ENCODE assay signal across 2 cellular contexts in the genomic region with DNA sequence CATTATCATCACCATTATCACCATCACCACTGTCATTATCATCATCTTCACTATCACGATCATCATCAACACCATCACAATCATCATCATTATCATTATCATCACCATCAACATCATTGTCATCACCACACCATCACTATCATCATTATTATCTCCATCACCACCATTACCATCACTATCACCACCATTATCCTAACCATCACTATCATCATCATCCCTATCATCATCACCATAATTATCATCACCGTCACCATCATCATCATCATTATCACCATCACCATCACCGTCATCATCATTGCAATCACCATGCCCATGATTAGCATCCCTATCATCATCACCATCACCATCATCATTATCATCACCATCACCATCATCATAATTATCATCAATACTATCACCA.
TF ChIP-seq lines count a peak whose summit lies in the region.

No MANE protein-coding gene starts in this region.

TF ChIP-seq in HEK293, 187 proteins besides CTCF, POLR2A, EP300 and RAD21 (continued from another document):
- TF ChIP-seq, protein P1, sequence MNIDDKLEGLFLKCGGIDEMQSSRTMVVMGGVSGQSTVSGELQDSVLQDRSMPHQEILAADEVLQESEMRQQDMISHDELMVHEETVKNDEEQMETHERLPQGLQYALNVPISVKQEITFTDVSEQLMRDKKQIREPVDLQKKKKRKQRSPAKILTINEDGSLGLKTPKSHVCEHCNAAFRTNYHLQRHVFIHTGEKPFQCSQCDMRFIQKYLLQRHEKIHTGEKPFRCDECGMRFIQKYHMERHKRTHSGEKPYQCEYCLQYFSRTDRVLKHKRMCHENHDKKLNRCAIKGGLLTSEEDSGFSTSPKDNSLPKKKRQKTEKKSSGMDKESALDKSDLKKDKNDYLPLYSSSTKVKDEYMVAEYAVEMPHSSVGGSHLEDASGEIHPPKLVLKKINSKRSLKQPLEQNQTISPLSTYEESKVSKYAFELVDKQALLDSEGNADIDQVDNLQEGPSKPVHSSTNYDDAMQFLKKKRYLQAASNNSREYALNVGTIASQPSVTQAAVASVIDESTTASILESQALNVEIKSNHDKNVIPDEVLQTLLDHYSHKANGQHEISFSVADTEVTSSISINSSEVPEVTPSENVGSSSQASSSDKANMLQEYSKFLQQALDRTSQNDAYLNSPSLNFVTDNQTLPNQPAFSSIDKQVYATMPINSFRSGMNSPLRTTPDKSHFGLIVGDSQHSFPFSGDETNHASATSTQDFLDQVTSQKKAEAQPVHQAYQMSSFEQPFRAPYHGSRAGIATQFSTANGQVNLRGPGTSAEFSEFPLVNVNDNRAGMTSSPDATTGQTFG (tag by site-specific recombination; IDR thresholded peaks at IDR 0.05; ENCODE audit: borderline replicate concordance), result 0 out of 2 replicates have a peak, but pooled peaks have one; percentile 12
- TF ChIP-seq, protein P2, sequence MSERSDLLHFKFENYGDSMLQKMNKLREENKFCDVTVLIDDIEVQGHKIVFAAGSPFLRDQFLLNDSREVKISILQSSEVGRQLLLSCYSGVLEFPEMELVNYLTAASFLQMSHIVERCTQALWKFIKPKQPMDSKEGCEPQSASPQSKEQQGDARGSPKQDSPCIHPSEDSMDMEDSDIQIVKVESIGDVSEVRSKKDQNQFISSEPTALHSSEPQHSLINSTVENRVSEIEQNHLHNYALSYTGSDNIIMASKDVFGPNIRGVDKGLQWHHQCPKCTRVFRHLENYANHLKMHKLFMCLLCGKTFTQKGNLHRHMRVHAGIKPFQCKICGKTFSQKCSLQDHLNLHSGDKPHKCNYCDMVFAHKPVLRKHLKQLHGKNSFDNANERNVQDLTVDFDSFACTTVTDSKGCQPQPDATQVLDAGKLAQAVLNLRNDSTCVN (tag by site-specific recombination; optimal IDR thresholded peaks at IDR 0.05), result peak; percentile 10
- TF ChIP-seq ZNF114 (tag by site-specific recombination; IDR thresholded peaks at IDR 0.05), result peak; percentile 90
- 0 out of 2 replicates have a peak, but pooled peaks have one; percentile 12 for TF ChIP-seq GLI4 (tag by site-specific recombination; IDR thresholded peaks at IDR 0.05)
- no peak for TF ChIP-seq ZNF776 (tag by site-specific recombination; IDR thresholded peaks at IDR 0.05; ENCODE audit: borderline replicate concordance)
- TF ChIP-seq, protein P3, sequence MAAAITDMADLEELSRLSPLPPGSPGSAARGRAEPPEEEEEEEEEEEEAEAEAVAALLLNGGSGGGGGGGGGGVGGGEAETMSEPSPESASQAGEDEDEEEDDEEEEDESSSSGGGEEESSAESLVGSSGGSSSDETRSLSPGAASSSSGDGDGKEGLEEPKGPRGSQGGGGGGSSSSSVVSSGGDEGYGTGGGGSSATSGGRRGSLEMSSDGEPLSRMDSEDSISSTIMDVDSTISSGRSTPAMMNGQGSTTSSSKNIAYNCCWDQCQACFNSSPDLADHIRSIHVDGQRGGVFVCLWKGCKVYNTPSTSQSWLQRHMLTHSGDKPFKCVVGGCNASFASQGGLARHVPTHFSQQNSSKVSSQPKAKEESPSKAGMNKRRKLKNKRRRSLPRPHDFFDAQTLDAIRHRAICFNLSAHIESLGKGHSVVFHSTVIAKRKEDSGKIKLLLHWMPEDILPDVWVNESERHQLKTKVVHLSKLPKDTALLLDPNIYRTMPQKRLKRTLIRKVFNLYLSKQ (tag by site-specific recombination; IDR thresholded peaks at IDR 0.05; ENCODE audit: borderline replicate concordance), result 0 out of 2 replicates have a peak, but pooled peaks have one; percentile 38

TF ChIP-seq in K562, 482 proteins besides CTCF, POLR2A, EP300 and RAD21 (continued from another document):
- TF ChIP-seq, protein P4, sequence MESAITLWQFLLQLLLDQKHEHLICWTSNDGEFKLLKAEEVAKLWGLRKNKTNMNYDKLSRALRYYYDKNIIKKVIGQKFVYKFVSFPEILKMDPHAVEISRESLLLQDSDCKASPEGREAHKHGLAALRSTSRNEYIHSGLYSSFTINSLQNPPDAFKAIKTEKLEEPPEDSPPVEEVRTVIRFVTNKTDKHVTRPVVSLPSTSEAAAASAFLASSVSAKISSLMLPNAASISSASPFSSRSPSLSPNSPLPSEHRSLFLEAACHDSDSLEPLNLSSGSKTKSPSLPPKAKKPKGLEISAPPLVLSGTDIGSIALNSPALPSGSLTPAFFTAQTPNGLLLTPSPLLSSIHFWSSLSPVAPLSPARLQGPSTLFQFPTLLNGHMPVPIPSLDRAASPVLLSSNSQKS (CRISPR knock-in tag; IDR thresholded peaks at IDR 0.05), result no peak
- TF ChIP-seq ATF1 (CRISPR knock-in tag; IDR thresholded peaks at IDR 0.05) (no peak), ATF1 (tag; IDR thresholded peaks at IDR 0.05) (peak; percentile 45; the same call in 1 of the 2 replicates), LEF1 (IDR thresholded peaks at IDR 0.05) (no peak), ZZZ3 (IDR thresholded peaks at IDR 0.05) (no peak), HDAC1 (IDR thresholded peaks at IDR 0.05) (0 out of 4 replicates have a peak, but pooled peaks of 1 of the 2 experiments have one; percentile 38), ZNF586 (CRISPR knock-in tag; conservative IDR thresholded peaks at IDR 0.05) (no peak)
- TF ChIP-seq, protein P5, sequence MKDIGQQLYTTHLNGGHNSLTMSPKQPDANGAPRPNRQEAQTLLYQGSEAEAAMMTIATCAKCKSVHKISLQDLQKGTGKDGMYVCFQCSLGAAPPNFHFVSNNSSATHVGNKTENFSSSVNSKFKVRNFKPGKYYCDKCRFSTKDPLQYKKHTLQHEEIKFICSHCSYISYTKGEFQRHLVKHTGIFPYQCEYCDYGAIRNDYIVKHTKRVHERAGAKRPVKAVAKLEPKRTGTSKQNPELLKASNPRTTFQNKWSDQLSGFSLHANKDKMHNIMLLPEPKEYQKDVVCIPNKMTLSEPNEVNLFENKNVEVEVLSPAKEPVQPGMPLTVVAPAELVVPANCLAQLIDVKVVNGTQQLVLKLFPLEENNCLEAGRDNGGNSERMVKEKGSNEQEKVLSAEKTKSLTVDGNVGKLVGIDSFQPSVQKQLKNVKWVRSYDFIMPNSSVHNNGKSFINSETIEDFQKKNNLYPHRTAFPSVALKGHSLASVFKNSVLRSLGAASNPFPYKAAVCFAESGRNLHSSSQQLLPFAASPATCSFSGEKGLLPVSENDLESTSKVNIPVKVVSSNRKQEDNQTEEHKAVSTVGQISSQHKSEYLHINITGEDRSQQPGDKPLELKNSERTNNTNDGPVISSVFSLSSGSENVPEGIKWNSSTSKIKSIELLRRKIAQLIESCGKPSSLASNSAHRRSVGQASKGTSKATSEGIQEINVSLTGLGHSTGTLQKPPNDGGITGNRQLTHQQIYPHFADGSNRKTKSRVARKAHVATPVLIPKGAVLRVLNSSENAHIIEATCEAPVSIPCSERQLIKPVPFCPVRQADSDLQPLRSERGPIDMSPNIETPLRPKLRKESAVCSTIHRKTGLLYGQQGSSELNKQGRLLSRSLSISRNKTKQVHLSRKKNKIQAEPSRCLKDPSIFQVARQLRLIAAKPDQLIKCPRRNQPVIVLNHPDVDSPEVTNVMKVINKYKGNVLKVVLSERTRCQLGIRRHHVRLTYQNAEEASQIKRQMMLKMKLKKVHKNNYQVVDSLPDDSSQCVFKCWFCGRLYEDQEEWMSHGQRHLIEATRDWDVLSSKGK (CRISPR knock-in tag; IDR thresholded peaks at IDR 0.05), result no peak
- TF ChIP-seq, protein P2 (CRISPR knock-in tag; IDR thresholded peaks at IDR 0.05), result no peak
- TF ChIP-seq, protein P6, sequence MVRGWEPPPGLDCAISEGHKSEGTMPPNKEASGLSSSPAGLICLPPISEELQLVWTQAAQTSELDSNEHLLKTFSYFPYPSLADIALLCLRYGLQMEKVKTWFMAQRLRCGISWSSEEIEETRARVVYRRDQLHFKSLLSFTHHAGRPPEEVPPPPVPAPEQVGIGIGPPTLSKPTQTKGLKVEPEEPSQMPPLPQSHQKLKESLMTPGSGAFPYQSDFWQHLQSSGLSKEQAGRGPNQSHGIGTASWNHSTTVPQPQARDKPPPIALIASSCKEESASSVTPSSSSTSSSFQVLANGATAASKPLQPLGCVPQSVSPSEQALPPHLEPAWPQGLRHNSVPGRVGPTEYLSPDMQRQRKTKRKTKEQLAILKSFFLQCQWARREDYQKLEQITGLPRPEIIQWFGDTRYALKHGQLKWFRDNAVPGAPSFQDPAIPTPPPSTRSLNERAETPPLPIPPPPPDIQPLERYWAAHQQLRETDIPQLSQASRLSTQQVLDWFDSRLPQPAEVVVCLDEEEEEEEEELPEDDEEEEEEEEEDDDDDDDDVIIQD (CRISPR knock-in tag; IDR thresholded peaks at IDR 0.05), result no peak
